Comparison of ENCODE assay signal across 15 cellular contexts in genomic region chr7:94888995-94889523, GRCh38. TPM values are rescaled to one million over a fixed set of nuclear protein-coding genes. Genes with fewer than 3 reads are reported as not detected.
"Had no signal": no experiment of that assay in that cellular context is flagged by ENCODE, and none has a peak within 500 bp of the region (broad histone marks: within the 10 kb centered on the region; RNA-seq: fewer than 3 reads in every experiment).

No MANE protein-coding gene starts in this region.

- H3K27ac ChIP-seq: cardiac muscle cell, foreskin keratinocyte, hepatocyte, right atrium auricular region, suprapubic skin, tibial artery, upper lobe of left lung had no signal

- H3K4me3 ChIP-seq: cardiac muscle cell, hepatocyte, right atrium auricular region, smooth muscle cell, suprapubic skin, tibial artery, upper lobe of left lung had no signal

- H3K36me3 ChIP-seq: cardiac muscle cell, right atrium auricular region, suprapubic skin, tibial artery, upper lobe of left lung had no signal

- H3K9me3 ChIP-seq: right atrium auricular region, suprapubic skin, tibial artery, upper lobe of left lung had no signal

- H3K4me3 Mint-ChIP-seq: natural killer cell had no signal

- H3K9me3 Mint-ChIP-seq: natural killer cell had no signal

- H2AFZ ChIP-seq: hepatocyte had no signal

- H3K4me2 ChIP-seq: hepatocyte, smooth muscle cell had no signal

- H3K27me3 ChIP-seq: cardiac muscle cell, foreskin keratinocyte, hepatocyte, right atrium auricular region, suprapubic skin, tibial artery, upper lobe of left lung had no signal

- H3K4me1 Mint-ChIP-seq: natural killer cell had no signal

- H3K79me2 ChIP-seq: hepatocyte had no signal

- H3K27ac Mint-ChIP-seq: natural killer cell had no signal

- DNase-seq: cerebellar nuclear complex; left ventricle myocardium superior; natural killer cell; posterior cingulate gyrus; stimulated activated CD4-positive, alpha-beta T cell treated with anti-CD3 and anti-CD28 coated beads, Interleukin-2, amount 100 ng/mL, for 48 hours; stimulated activated naive CD4-positive, alpha-beta T cell treated with Interleukin-2 at 50 U/mL for 16 hours; tibial artery had no signal

- H3K36me3 Mint-ChIP-seq: natural killer cell had no signal

- FAIRE-seq: colon had no signal

- H3K4me1 ChIP-seq: foreskin keratinocyte, right atrium auricular region, suprapubic skin, tibial artery had no signal

RNA-seq across cellular contexts. Expression of gene PPP1R9A, which starts 18.3 kb away (rescaled TPM):
- total RNA-seq: foreskin keratinocyte had no signal
